ENCODE assay signal across 10 cellular contexts in genomic region chr20:59004493-59004762, GRCh38. TPM values are rescaled to one million over a fixed set of nuclear protein-coding genes. Genes with fewer than 3 reads are reported as not detected.
DNase-seq lines count a peak whose midpoint lies in the region; ATAC-seq and TF ChIP-seq lines count a peak whose summit lies in the region.
"Had no signal": no experiment of that assay in that cellular context is flagged by ENCODE, and none has a peak within 500 bp of the region (broad histone marks: within the 10 kb centered on the region; RNA-seq: fewer than 3 reads in every experiment).

No MANE protein-coding gene starts in this region.

- peaks cover 62 to 70% of the 10 kb centered on the region in 2 donors for H3K36me3 Mint-ChIP-seq in stimulated activated naive B cell treated with anti-CD40 and anti-IgM and Interleukin-4, amounts not matched to agents 10 μg/mL and 1 μg/mL and 100 μg/mL, for 72 hours

- H3K9ac ChIP-seq in PC-3 (ENCODE audit: low read length) = no peak overlapping the region

- H3K4me3 ChIP-seq in left ventricle myocardium inferior (peak overlapping the region; percentile 96), PC-3 (ENCODE audit: low read length) (no peak overlapping the region)

- intact Hi-C loops in left ventricle myocardium inferior (cut with micrococcal nuclease) (no loop called here), PC-3 (cut with micrococcal nuclease) (no loop called here)

- no peak overlapping the region for H2AFZ ChIP-seq in PC-3 (ENCODE audit: low read length)

- peak in 1 of 2 donors; percentile 5 for ATAC-seq in stimulated activated naive B cell treated with anti-CD40 and anti-IgM and Interleukin-4, amounts not matched to agents 10 μg/mL and 1 μg/mL and 100 μg/mL, for 72 hours (replicated peaks)
- ATAC-seq in PC-3 = no peak

- TF ChIP-seq CTCF in left ventricle myocardium inferior (IDR thresholded peaks at IDR 0.05; ENCODE audit: borderline replicate concordance) (no peak), PC-3 (conservative IDR thresholded peaks at IDR 0.05; ENCODE audit: low read depth, low read length) (no peak)

- peaks cover 51% of the 10 kb centered on the region for H3K4me1 ChIP-seq in left ventricle myocardium inferior
- peaks cover 22% of the 10 kb centered on the region for H3K4me1 ChIP-seq in PC-3 (ENCODE audit: insufficient read depth, low read length)

- no TSS peak for BruUV-seq in PC-3 (replicated peaks; lab: Mats Ljungman, UMichigan)

- POLR2A ChIA-PET in PC-3 (lab: Charles Lee; ENCODE audit: unreplicated experiment) = no interaction called here

- H3K9me3 Mint-ChIP-seq in stimulated activated naive B cell treated with anti-CD40 and anti-IgM and Interleukin-4, amounts not matched to agents 10 μg/mL and 1 μg/mL and 100 μg/mL, for 72 hours = no peaks in the 10 kb centered on the region

- H3K79me2 ChIP-seq in PC-3 (ENCODE audit: low read length) = peaks cover 30% of the 10 kb centered on the region

- H3K27me3 ChIP-seq in left ventricle myocardium inferior (ENCODE audit: low read depth) (no peaks in the 10 kb centered on the region), PC-3 (ENCODE audit: low read length) (no peaks in the 10 kb centered on the region)

- CTCF ChIA-PET in PC-3 (lab: Charles Lee) = no interaction called here

- H3K27ac Mint-ChIP-seq in stimulated activated naive B cell treated with anti-CD40 and anti-IgM and Interleukin-4, amounts not matched to agents 10 μg/mL and 1 μg/mL and 100 μg/mL, for 72 hours = peak overlapping the region; percentile 100

- H3K4me1 Mint-ChIP-seq in stimulated activated naive B cell treated with anti-CD40 and anti-IgM and Interleukin-4, amounts not matched to agents 10 μg/mL and 1 μg/mL and 100 μg/mL, for 72 hours = peaks cover 59 to 85% of the 10 kb centered on the region in 2 donors

- no peaks in the 10 kb centered on the region for H3K9me2 ChIP-seq in PC-3 (replicated peaks; ENCODE audit: low read length)

- DNase-seq in NCI-H69 (lab: John Stamatoyannopoulos, UW) (peak; percentile 8), left ventricle myocardium inferior (peak; percentile 61), AG20443 (ENCODE audit: low spot score) (no peak), NCI-H524 treated with DMSO at 0.1 percent for 48 hours (lab: John Stamatoyannopoulos, UW) (no peak), COLO829 (ENCODE audit: low spot score) (no peak), PC-3 (no peak)
- peak; percentile 62 for DNase-seq in activated T-cell treated with anti-CD3 and anti-CD28 coated beads, Interleukin-2, amount 50 U/mL, for 1 hour
- no peak for DNase-seq in stimulated activated naive B cell treated with anti-CD40 and anti-IgM and Interleukin-4, amounts not matched to agents 10 μg/mL and 1 μg/mL and 100 μg/mL, for 72 hours

- no peaks in the 10 kb centered on the region for H3F3A ChIP-seq in PC-3 (ENCODE audit: low read length, unreplicated experiment)

- peak overlapping the region; percentile 89 for H3K27ac ChIP-seq in left ventricle myocardium inferior (replicated peaks)
- H3K27ac ChIP-seq in PC-3 (ENCODE audit: low read length) = no peak overlapping the region

- peak overlapping the region; percentile 94 for H3K4me3 Mint-ChIP-seq in stimulated activated naive B cell treated with anti-CD40 and anti-IgM and Interleukin-4, amounts not matched to agents 10 μg/mL and 1 μg/mL and 100 μg/mL, for 72 hours

- no peak overlapping the region for H3K4me2 ChIP-seq in PC-3 (ENCODE audit: low read length)

- H3K36me3 ChIP-seq in left ventricle myocardium inferior (peaks cover 26% of the 10 kb centered on the region), PC-3 (ENCODE audit: low read depth, low read length) (no peaks in the 10 kb centered on the region; the same call in 1 of the 2 replicates)

- H3K9me3 ChIP-seq in left ventricle myocardium inferior (replicated peaks) (no peaks in the 10 kb centered on the region), PC-3 (ENCODE audit: low read length) (no peaks in the 10 kb centered on the region)

- no peaks in the 10 kb centered on the region for H3K27me3 Mint-ChIP-seq in stimulated activated naive B cell treated with anti-CD40 and anti-IgM and Interleukin-4, amounts not matched to agents 10 μg/mL and 1 μg/mL and 100 μg/mL, for 72 hours

- H4K20me1 ChIP-seq in PC-3 (ENCODE audit: low read length) = no peaks in the 10 kb centered on the region

RNA-seq across cellular contexts. Expression of gene CTSZ, which starts 2.6 kb away (rescaled TPM):
- 131 TPM for total RNA-seq in left ventricle myocardium inferior
- total RNA-seq in PC-3 (2014; rRNA removed) = 191 and 225 TPM in 2 replicates

RNA-seq across cellular contexts. Expression of gene TUBB1, which starts 14.8 kb away (rescaled TPM):
- total RNA-seq in left ventricle myocardium inferior (0.30 TPM), PC-3 (2014; rRNA removed) (not detected in 2 replicates)
- total RNA-seq: myocyte; T-helper 1 cell treated with Interleukin-12 subunit alpha and Interleukin-12 subunit beta and Interleukin-4 antibody, amounts not matched to agents 30 ng/mL and 1 ng/mL, for 36 hours had no signal

RNA-seq across cellular contexts. Expression of gene NELFCD, which starts 23.4 kb away (rescaled TPM):
- total RNA-seq in left ventricle myocardium inferior (30.4 TPM), PC-3 (2014; rRNA removed) (131 and 144 TPM in 2 replicates)

RNA-seq across cellular contexts. Expression of gene ATP5F1E, which starts 27.7 kb away (rescaled TPM):
- total RNA-seq in left ventricle myocardium inferior (134 TPM), PC-3 (2014; rRNA removed) (47.1 and 58.5 TPM in 2 replicates)

RNA-seq across cellular contexts. Expression of gene PRELID3B, which starts 38.2 kb away (rescaled TPM):
- total RNA-seq in left ventricle myocardium inferior (46.6 TPM), PC-3 (2014; rRNA removed) (118 and 181 TPM in 2 replicates)

Comparison
In these comparisons a context has a peak if more than half of its experiments do, and no peak if none do; other contexts are left out.
1. DNase-seq: peak in NCI-H69 (single experiment), activated T-cell treated with anti-CD3 and anti-CD28 coated beads, Interleukin-2, amount 50 U/mL, for 1 hour (single experiment) and left ventricle myocardium inferior (single experiment); none in stimulated activated naive B cell treated with anti-CD40 and anti-IgM and Interleukin-4, amounts not matched to agents 10 μg/mL and 1 μg/mL and 100 μg/mL, for 72 hours (single experiment), AG20443 (single experiment), NCI-H524 treated with DMSO at 0.1 percent for 48 hours (single experiment), COLO829 (single experiment) and PC-3 (single experiment).